16 cellular contexts compared by ENCODE assay signal in the genomic region with DNA sequence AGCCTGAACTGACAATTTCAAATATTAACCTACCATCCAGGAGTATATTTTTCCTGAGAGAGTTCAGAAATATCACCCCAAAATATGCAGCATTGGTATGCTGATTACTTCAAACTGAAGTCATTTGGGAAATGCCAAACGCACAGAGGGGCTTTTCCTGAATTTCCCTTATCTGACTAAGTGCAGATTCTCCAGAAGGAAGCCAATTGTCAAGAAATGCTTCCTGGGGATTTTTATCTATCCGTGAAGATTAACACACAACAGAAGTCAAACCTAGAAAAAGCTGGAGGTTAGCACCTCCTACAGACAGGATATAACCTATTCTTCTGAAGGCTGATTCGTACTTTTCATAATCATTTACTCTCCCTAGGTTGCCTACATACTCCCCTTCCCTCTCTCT.
DNase-seq lines count a peak whose midpoint lies in the region; ATAC-seq and TF ChIP-seq lines count a peak whose summit lies in the region.
"Had no signal": no experiment of that assay in that cellular context is flagged by ENCODE, and none has a peak within 500 bp of the region (broad histone marks: within the 10 kb centered on the region; RNA-seq: fewer than 3 reads in every experiment).

No MANE protein-coding gene starts in this region.

- RAD21 ChIA-PET in HCT116 (lab: Charles Lee; ENCODE audit: low non-redundant PET in 1 of 2, low total read pairs in 2 of 2, uncharacterized antibody in 2 of 2, unreplicated experiment in 2 of 2): no interaction called here

- no peak overlapping the region for H3K4me2 ChIP-seq in HCT116 (ENCODE audit: low read length)
- no peak overlapping the region for H3K4me2 ChIP-seq in neuronal stem cell (ENCODE audit: insufficient read depth, low read length, poor library complexity, severe bottlenecking)

- H3K18ac ChIP-seq in neuronal stem cell (ENCODE audit: low read length): peak overlapping the region; percentile 50

- H3K4me3 ChIP-seq in HCT116 (replicated peaks in 1 of 2; ENCODE audit: low read depth in 1 of 2, low read length in 2 of 2) (no peak overlapping the region), choroid plexus epithelial cell (ENCODE audit: low read depth, low read length) (no peak overlapping the region), iPS DF 6.9 (ENCODE audit: low read length) (no peak overlapping the region), neuronal stem cell (ENCODE audit: low read length in 2 of 2) (no peak overlapping the region)

- no peak for TF ChIP-seq POLR2A in HCT116 (IDR thresholded peaks at IDR 0.05; ENCODE audit: borderline replicate concordance, extremely low read depth, insufficient read depth, insufficient read length)

- H2AFZ ChIP-seq in HCT116 (ENCODE audit: low read depth, low read length, poor library complexity, severe bottlenecking) (no peak overlapping the region), neuronal stem cell (ENCODE audit: low read length) (no peak overlapping the region)

- 0 out of 2 replicates have a peak, but pooled peaks have one; percentile 3 for TF ChIP-seq RAD21 in HCT116 (IDR thresholded peaks at IDR 0.05; ENCODE audit: low read depth)

- no peaks in the 10 kb centered on the region for H3K79me2 ChIP-seq in HCT116 (ENCODE audit: insufficient read depth, low read length)

- H3K4me1 ChIP-seq in HCT116 (ENCODE audit: control insufficient read depth in 1 of 2, insufficient read depth in 2 of 2, low read length in 2 of 2) (no peaks in the 10 kb centered on the region), iPS DF 6.9 (ENCODE audit: control insufficient read depth, insufficient read depth, low read length) (peaks cover 1% of the 10 kb centered on the region; the same call in 1 of the 2 replicates), neuronal stem cell (ENCODE audit: control insufficient read depth in 2 of 2, insufficient read depth in 1 of 2, low read depth in 1 of 2, low read length in 2 of 2) (peaks cover 14 to 30% of the 10 kb centered on the region in 2 donors)

- TF ChIP-seq CTCF in HCT116 (IDR thresholded peaks at IDR 0.05 in 2 of 3, conservative IDR thresholded peaks at IDR 0.05 in 1 of 3; ENCODE audit: borderline replicate concordance in 1 of 3, insufficient read depth in 1 of 3, low read depth in 2 of 3, low read length in 2 of 3): no peak
- no peak for TF ChIP-seq CTCF in choroid plexus epithelial cell (conservative IDR thresholded peaks at IDR 0.05; ENCODE audit: low read depth, low read length)

- POLR2A ChIA-PET in HCT116 (lab: Charles Lee): no interaction called here

- no peak for DNase-seq in HCT116 (ENCODE audit: low read depth, low spot score)
- peak; percentile 21 for DNase-seq in choroid plexus epithelial cell (ENCODE audit: low read depth)
- DNase-seq in iPS DF 6.9 (ENCODE audit: low read depth, low spot score): no peak
- no peak for DNase-seq in neuronal stem cell (ENCODE audit: low spot score)
- no peak for DNase-seq in SW480 (ENCODE audit: low spot score)
- no peak for DNase-seq in activated CD8-positive, alpha-beta memory T cell treated with anti-CD3 and anti-CD28 coated beads, Interleukin-2, amount 50 U/mL, for 4 hours
- no peak for DNase-seq in Kasumi-1 (lab: John Stamatoyannopoulos, UW)
- DNase-seq in CD1c-positive myeloid dendritic cell (ENCODE audit: extremely low spot score): no peak
- DNase-seq: BE2C; CD8-positive, alpha-beta T cell; DMS 273 treated with DMSO at 0.1 percent for 48 hours; EL; H7; NCI-H1436 treated with DMSO at 0.1 percent for 48 hours; NCI-H2081 treated with DMSO at 0.1 percent for 48 hours; NCI-H526 treated with DMSO at 0.1 percent for 48 hours had no signal

- H2BK120ac ChIP-seq in neuronal stem cell (ENCODE audit: low read depth, low read length): no peak overlapping the region

- no peak overlapping the region for H2BK15ac ChIP-seq in neuronal stem cell (ENCODE audit: low read length)

- H3K9ac ChIP-seq in HCT116 (ENCODE audit: low read length) (no peak overlapping the region), neuronal stem cell (ENCODE audit: low read depth, low read length, poor library complexity) (no peak overlapping the region)

- intact Hi-C loops in HCT116 (cut with micrococcal nuclease): loop anchor here (10.0 kb wide), 1 partner anchor 262 kb away; no protein-coding TSS in a partner anchor

- no peak overlapping the region for H4K91ac ChIP-seq in neuronal stem cell (ENCODE audit: low read depth, low read length, poor library complexity)

- H3K36me3 ChIP-seq in HCT116 (ENCODE audit: control insufficient read depth in 1 of 2, insufficient read depth in 2 of 2, low read length in 2 of 2) (no peaks in the 10 kb centered on the region; a peak in 1 of 4 replicates), iPS DF 6.9 (ENCODE audit: control insufficient read depth, insufficient read depth, low read length) (no peaks in the 10 kb centered on the region; the same call in 1 of the 2 replicates), neuronal stem cell (replicated peaks in 1 of 2; ENCODE audit: control insufficient read depth in 2 of 2, insufficient read depth in 2 of 2, low read length in 2 of 2) (no peaks in the 10 kb centered on the region)
- H3K36me3 ChIP-seq: BE2C had no signal

- no peak overlapping the region for H4K8ac ChIP-seq in neuronal stem cell (ENCODE audit: low read depth, low read length)

- peaks cover 0 to 10% of the 10 kb centered on the region in 2 experiments; a peak in 1 of 4 replicates for H3K9me3 ChIP-seq in HCT116 (ENCODE audit: control insufficient read depth in 1 of 2, insufficient read depth in 1 of 2, low read depth in 1 of 2, low read length in 2 of 2)
- H3K9me3 ChIP-seq in iPS DF 6.9 (ENCODE audit: control insufficient read depth, insufficient read depth, low read length): peaks cover 2% of the 10 kb centered on the region; the same call in 1 of the 2 replicates
- H3K9me3 ChIP-seq in neuronal stem cell (replicated peaks in 1 of 2; ENCODE audit: control insufficient read depth in 2 of 2, insufficient read depth in 1 of 2, low read depth in 1 of 2, low read length in 2 of 2): peaks cover 6 to 50% of the 10 kb centered on the region in 2 donors

- no TSS peak for BruUV-seq in HCT116 (replicated peaks; lab: Mats Ljungman, UMichigan)

- H3K9me2 ChIP-seq in HCT116 (ENCODE audit: insufficient read depth): no peaks in the 10 kb centered on the region

- no CpG with 5 or more reads among the region's 3 CpGs for WGBS in iPS DF 6.9 (ENCODE audit: insufficient coverage, insufficient read length)
- WGBS in neuronal stem cell (ENCODE audit: extremely low coverage in 2 of 2, insufficient read length in 2 of 2, insufficient replicate concordance in 1 of 2), 2 donors: no CpG with 5 or more reads among the region's 3 CpGs

- H2BK5ac ChIP-seq in neuronal stem cell (ENCODE audit: low read length): no peak overlapping the region

- H3K27me3 ChIP-seq in HCT116 (ENCODE audit: insufficient read depth, low read length) (no peaks in the 10 kb centered on the region), iPS DF 6.9 (ENCODE audit: control insufficient read depth, insufficient read depth, low read length) (no peaks in the 10 kb centered on the region), neuronal stem cell (ENCODE audit: control insufficient read depth in 3 of 3, insufficient read depth in 3 of 3, low read depth in 1 of 3, low read length in 3 of 3) (no peaks in the 10 kb centered on the region)
- H3K27me3 ChIP-seq: BE2C had no signal

- no peak overlapping the region for H2AK5ac ChIP-seq in neuronal stem cell (ENCODE audit: low read depth, low read length)

- ATAC-seq in HCT116: no peak
- ATAC-seq: CD8-positive, alpha-beta T cell had no signal

- CTCF ChIA-PET in HCT116 (lab: Charles Lee): no interaction called here

- no peak overlapping the region for H2BK12ac ChIP-seq in neuronal stem cell (ENCODE audit: low read length)

- no peak overlapping the region for H3K14ac ChIP-seq in neuronal stem cell (ENCODE audit: low read length)

- no peaks in the 10 kb centered on the region for H4K20me1 ChIP-seq in HCT116 (ENCODE audit: insufficient read depth)

- no peaks in the 10 kb centered on the region for H3K79me1 ChIP-seq in neuronal stem cell (ENCODE audit: low read depth, low read length)

- H3K23ac ChIP-seq in neuronal stem cell (ENCODE audit: low read depth, low read length, poor library complexity): no peak overlapping the region

- H3K4ac ChIP-seq in neuronal stem cell (ENCODE audit: low read length): no peak overlapping the region

- no peak overlapping the region for H3K27ac ChIP-seq in HCT116 (ENCODE audit: low read depth, low read length)
- H3K27ac ChIP-seq in iPS DF 6.9 (ENCODE audit: low read length): peak overlapping the region; percentile 62
- peak overlapping the region; percentile 8 for H3K27ac ChIP-seq in neuronal stem cell (replicated peaks; ENCODE audit: low read length)

TF ChIP-seq in HCT116, 20 proteins besides CTCF, POLR2A, EP300 and RAD21:
- no peak for TF ChIP-seq FOSL1 (IDR thresholded peaks at IDR 0.05; ENCODE audit: low read depth)
- TF ChIP-seq EZH2 (IDR thresholded peaks at IDR 0.05): no peak
- TF ChIP-seq SRF (IDR thresholded peaks at IDR 0.05; ENCODE audit: low read depth): no peak
TF ChIP-seq in HCT116: peak in this region for 0.
